In the genomic region with DNA sequence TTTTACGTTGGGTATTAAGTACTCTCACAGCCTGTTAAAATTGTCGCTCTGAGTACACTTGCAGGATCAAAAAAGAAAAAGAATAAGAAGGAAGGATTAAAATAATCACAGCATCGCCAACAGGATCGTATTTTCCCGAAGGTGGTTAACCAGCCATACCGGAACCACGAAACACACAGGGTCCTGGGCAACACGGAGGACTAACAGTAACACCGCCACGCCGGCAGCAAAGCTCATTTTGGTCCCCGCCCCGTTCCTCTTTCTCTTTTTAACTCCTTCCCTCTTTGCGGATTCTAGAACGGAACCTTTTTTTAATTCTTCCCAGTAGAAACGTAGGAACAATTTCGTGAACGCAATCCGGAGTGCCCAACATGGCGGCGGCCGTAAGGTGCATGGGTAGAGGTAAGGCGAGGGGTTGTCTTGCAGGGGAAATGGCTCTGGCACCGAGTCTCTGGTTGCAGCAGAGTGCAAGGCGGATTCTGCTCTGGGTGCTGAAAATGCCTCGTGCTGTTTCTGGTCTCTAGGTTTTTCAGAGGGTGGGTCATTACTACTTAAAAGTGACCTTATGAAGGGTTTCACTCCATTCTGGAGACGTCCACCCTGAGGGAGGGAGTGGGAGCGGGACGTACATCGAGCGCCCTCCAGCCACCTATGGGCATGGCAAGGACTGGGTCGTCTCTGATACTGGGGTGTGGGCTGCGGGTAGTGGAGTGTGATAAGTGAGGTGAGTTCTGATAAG, we compare ENCODE assay signal across 8 cellular contexts. TPM values are rescaled to one million over a fixed set of nuclear protein-coding genes. Genes with fewer than 3 reads are reported as not detected.
DNase-seq lines count a peak whose midpoint lies in the region; ATAC-seq and TF ChIP-seq lines count a peak whose summit lies in the region.

Gene MRPL1 (plus strand): TSS at position 353 of the 739 bp plus-strand sequence. CDS start 19 bp downstream, at position 372.

- peak; percentile 38 to 64 for TF ChIP-seq POLR2A in Peyer's patch (IDR thresholded peaks at IDR 0.05)

- peak within 1 kb of the TSS; percentile 93 for H3K27ac ChIP-seq in KMS-11
- peak within 1 kb of the TSS; percentile 81 to 96 (median 90) for H3K27ac ChIP-seq in Peyer's patch
- H3K27ac ChIP-seq in muscle layer of duodenum (ENCODE audit: low read length) = peak within 1 kb of the TSS; percentile 99

- ATAC-seq in GM21737 (IDR thresholded peaks at IDR 0.05; ENCODE audit: unreplicated experiment) (peak; percentile 79), esophagus mucosa (peak; percentile 97)

- no peaks in the 10 kb centered on the region for H3K9me3 ChIP-seq in Peyer's patch
- no peaks in the 10 kb centered on the region for H3K9me3 ChIP-seq in muscle layer of duodenum (ENCODE audit: control insufficient read depth in 1 of 2, low read length in 2 of 2)

- peaks cover 50% of the 10 kb centered on the region for H3K79me2 ChIP-seq in KMS-11 (ENCODE audit: insufficient read depth, low read depth)

- no peaks in the 10 kb centered on the region for H3K36me3 ChIP-seq in KMS-11 (ENCODE audit: insufficient read depth)
- H3K36me3 ChIP-seq in Peyer's patch = no peaks in the 10 kb centered on the region
- H3K36me3 ChIP-seq in muscle layer of duodenum (ENCODE audit: control insufficient read depth in 1 of 2, insufficient read depth in 2 of 2, low read length in 2 of 2) = peaks cover 0 to 3% of the 10 kb centered on the region in 2 donors

- H3K4me2 ChIP-seq in KMS-11 = peak within 1 kb of the TSS; percentile 74

- peak within 1 kb of the TSS; percentile 94 for H2AFZ ChIP-seq in KMS-11 (ENCODE audit: low read depth)

- TF ChIP-seq CTCF in KMS-11 (conservative IDR thresholded peaks at IDR 0.05; ENCODE audit: low read depth, low read length) = 0 out of 2 replicates have a peak, but pooled peaks have one; percentile 12
- peak in 2 of 6 experiments; percentile 0 to 12 for TF ChIP-seq CTCF in Peyer's patch (IDR thresholded peaks at IDR 0.05)

- H3K9ac ChIP-seq in KMS-11 = peak within 1 kb of the TSS; percentile 92

- H3K27me3 ChIP-seq in KMS-11 (ENCODE audit: insufficient read depth, low read depth) = no peaks in the 10 kb centered on the region
- H3K27me3 ChIP-seq in Peyer's patch = no peaks in the 10 kb centered on the region
- H3K27me3 ChIP-seq in muscle layer of duodenum (ENCODE audit: low read depth, low read length) = no peaks in the 10 kb centered on the region

- peak within 1 kb of the TSS; percentile 26 for H3K4me3 ChIP-seq in KMS-11 (IDR thresholded peaks at IDR 0.05; ENCODE audit: insufficient read depth, low read depth, low read length)
- peak within 1 kb of the TSS; percentile 54 to 72 (median 61) for H3K4me3 ChIP-seq in Peyer's patch
- H3K4me3 ChIP-seq in muscle layer of duodenum (ENCODE audit: low read depth in 1 of 2, low read length in 2 of 2) = peak within 1 kb of the TSS; percentile 86 to 87

- no peaks in the 10 kb centered on the region for H4K20me1 ChIP-seq in KMS-11 (ENCODE audit: insufficient read depth)

- DNase-seq in DMS53 treated with DMSO at 0.1 percent for 48 hours (lab: John Stamatoyannopoulos, UW; ENCODE audit: unreplicated experiment) (peak; percentile 83), Peyer's patch (peak; percentile 85 to 96 (median 88))
- DNase-seq in activated T-cell treated with anti-CD3 and anti-CD28 coated beads, Interleukin-2, amount 50 U/mL, for 48 hours = peak; percentile 88 to 90
- peak; percentile 77 to 88 for DNase-seq in stimulated activated CD8-positive, alpha-beta memory T cell treated with anti-CD3 and anti-CD28 coated beads, Interleukin-7, amount 100 ng/mL, for 4 hours (ENCODE audit: low read depth in 2 of 2)

- H3K4me1 ChIP-seq in KMS-11 (ENCODE audit: low read depth, poor library complexity, severe bottlenecking) (peaks cover 16% of the 10 kb centered on the region), Peyer's patch (peaks cover 0 to 18% (median 0%) of the 10 kb centered on the region in 4 donors), muscle layer of duodenum (ENCODE audit: control insufficient read depth in 1 of 2, insufficient read depth in 2 of 2, low read length in 2 of 2) (peaks cover 8 to 18% of the 10 kb centered on the region in 2 donors)

RNA-seq across cellular contexts. Expression of gene MRPL1, which starts in this region (rescaled TPM):
- total RNA-seq in Peyer's patch (10 to 100 TPM; 12.8 to 30.5 (median 16.8) TPM), esophagus mucosa (35.3 TPM)

Comparison
In these comparisons a context has a peak if more than half of its experiments do, and no peak if none do; other contexts are left out.
1. Peak in every context shown above with its lines: DNase-seq, ATAC-seq, H3K4me3 ChIP-seq and H3K27ac ChIP-seq.
2. H3K4me3 ChIP-seq: peak in every context shown above with its lines; median percentile 86 in muscle layer of duodenum; 61 in Peyer's patch; 26 in KMS-11.